In genomic region chr1:213564215-213564659, GRCh38 we compare ENCODE assay signal across 9 cellular contexts.
DNase-seq lines count a peak whose midpoint lies in the region; ATAC-seq, FAIRE-seq and TF ChIP-seq lines count a peak whose summit lies in the region.
"Had no signal": no experiment of that assay in that cellular context is flagged by ENCODE, and none has a peak within 500 bp of the region (broad histone marks: within the 10 kb centered on the region; RNA-seq: fewer than 3 reads in every experiment).

No MANE protein-coding gene starts in this region.

- no peak overlapping the region for H3K27ac ChIP-seq in RWPE1
- H3K27ac ChIP-seq in kidney (ENCODE audit: low read depth in 2 of 2, low read length in 2 of 2), result no peak overlapping the region

- no peak for FAIRE-seq in kidney (lab: Jason Lieb, UNC)

- CTCF ChIA-PET in RWPE1 (lab: Yijun Ruan, JAX), result interaction anchor here (0.6 to 0.7 kb wide), 2 partner anchors 64 to 1172 kb away, joined by 3 read pairs; no protein-coding TSS in a partner anchor

- no peak overlapping the region for H3K9ac ChIP-seq in kidney (ENCODE audit: low read length in 2 of 2)

- H3K4me3 ChIP-seq in kidney (ENCODE audit: low read length in 2 of 2), result no peak overlapping the region

- TF ChIP-seq CTCF in RWPE1 (conservative IDR thresholded peaks at IDR 0.05; ENCODE audit: low read depth) (0 out of 2 replicates have a peak, but pooled peaks have one; percentile 7), kidney (IDR thresholded peaks at IDR 0.05; ENCODE audit: borderline replicate concordance, extremely low read depth, insufficient read depth) (peak; percentile 31)

- no peak for ATAC-seq in GM21723 (IDR thresholded peaks at IDR 0.05; ENCODE audit: unreplicated experiment)
- no peak for ATAC-seq in HG03159 (IDR thresholded peaks at IDR 0.05; ENCODE audit: unreplicated experiment)

- no peaks in the 10 kb centered on the region for H3K36me3 ChIP-seq in kidney (ENCODE audit: control insufficient read depth in 1 of 2, insufficient read depth in 2 of 2, low read length in 2 of 2)

- peak; percentile 84 for DNase-seq in DMS53 treated with DMSO at 0.1 percent for 48 hours (lab: John Stamatoyannopoulos, UW; ENCODE audit: unreplicated experiment)
- DNase-seq in M059J (ENCODE audit: low read depth), result peak; percentile 26
- DNase-seq in RWPE1 (ENCODE audit: low spot score), result no peak
- DNase-seq in kidney, result no peak
- DNase-seq in HPDE6-E6E7 (ENCODE audit: extremely low spot score), result no peak
- no peak for DNase-seq in SK-N-DZ (ENCODE audit: low spot score)
- DNase-seq: activated B cell treated with CpG ODN at 0.5 μM for 24 hours had no signal

- POLR2A ChIA-PET in RWPE1 (lab: Yijun Ruan, JAX; ENCODE audit: low non-redundant PET), result no interaction called here

- no peaks in the 10 kb centered on the region for H3K9me3 ChIP-seq in kidney (ENCODE audit: control insufficient read depth in 1 of 2, low read length in 2 of 2)

- H3K4me1 ChIP-seq in kidney (ENCODE audit: control insufficient read depth in 1 of 2, insufficient read depth in 1 of 2, low read depth in 1 of 2, low read length in 2 of 2), result no peaks in the 10 kb centered on the region

- intact Hi-C loops in kidney (cut with DNase I), result no loop called here

Comparison
In these comparisons a context has a peak if more than half of its experiments do, and no peak if none do; other contexts are left out.
1. DNase-seq: peak in DMS53 treated with DMSO at 0.1 percent for 48 hours (single experiment) and M059J (single experiment); none in RWPE1 (single experiment), kidney (single experiment), HPDE6-E6E7 (single experiment) and SK-N-DZ (single experiment).